8 cellular contexts compared by ENCODE assay signal in the genomic region with DNA sequence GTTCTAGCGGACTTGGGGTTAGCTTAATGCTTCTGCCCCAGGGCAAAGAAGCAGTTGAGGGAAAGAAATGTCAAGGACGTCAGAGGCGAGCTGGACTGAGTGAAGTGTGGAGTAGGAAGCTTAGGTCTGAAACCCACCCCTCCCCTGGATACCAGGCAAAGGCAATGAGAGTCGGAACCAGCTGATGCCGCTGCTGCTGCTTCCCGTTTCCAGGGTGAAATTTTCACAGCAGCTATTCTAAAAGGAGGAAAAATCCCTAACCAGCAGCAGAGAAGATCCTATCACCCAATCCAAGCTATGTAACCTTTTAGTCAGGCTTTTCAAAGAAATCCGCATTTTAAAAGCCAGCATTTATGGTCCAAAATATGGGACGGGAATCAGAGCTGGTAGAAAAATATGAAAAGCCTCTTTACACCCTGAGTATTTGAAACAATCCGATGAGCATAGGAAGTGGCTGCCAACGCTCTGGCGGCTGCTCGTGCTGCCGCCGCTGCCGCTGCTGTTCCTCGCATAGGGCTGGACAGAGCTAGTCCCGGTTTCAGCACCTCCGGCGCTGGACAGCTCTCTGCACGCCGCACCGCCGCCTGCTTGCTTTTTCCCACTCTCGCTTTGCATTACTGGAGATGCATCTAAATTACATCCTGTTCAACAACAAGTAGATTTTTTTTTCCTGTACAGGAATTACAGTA.
DNase-seq lines count a peak whose midpoint lies in the region; ATAC-seq and TF ChIP-seq lines count a peak whose summit lies in the region.

No MANE protein-coding gene starts in this region.

- ATAC-seq in GM21825 (IDR thresholded peaks at IDR 0.05; ENCODE audit: unreplicated experiment), result peak; percentile 98
- ATAC-seq in left colon, result peak; percentile 93
- no peak for ATAC-seq in HG03521 (IDR thresholded peaks at IDR 0.05; ENCODE audit: unreplicated experiment)

- POLR2A ChIA-PET in GM10248 (lab: Yijun Ruan, JAX), result no interaction called here

- intact Hi-C loops in left colon (cut with DNase I, micrococcal nuclease), result no loop called here

- TF ChIP-seq RAD21 in Ishikawa (IDR thresholded peaks at IDR 0.05; ENCODE audit: low read depth), result peak; percentile 35; the same call in 1 of the 2 replicates

- TF ChIP-seq EP300 in Ishikawa (IDR thresholded peaks at IDR 0.05; ENCODE audit: borderline replicate concordance), result no peak; the same call in 1 of the 2 replicates

- DNase-seq in GM10248 (ENCODE audit: extremely low spot score), result peak; percentile 62
- peak in 3 of 5 donors; percentile 2 to 38 (median 6) for DNase-seq in T-helper 1 cell
- peak; percentile 74 for DNase-seq in choroid plexus epithelial cell (ENCODE audit: low read depth)
- DNase-seq in left colon, result peak; percentile 31 to 74
- DNase-seq in stimulated activated CD8-positive, alpha-beta memory T cell treated with anti-CD3 and anti-CD28 coated beads, Interleukin-15, amount 100 ng/mL, for 48 hours (ENCODE audit: low read depth in 2 of 2), result peak; percentile 4 to 8

- H3K4me3 ChIP-seq in choroid plexus epithelial cell (ENCODE audit: low read depth, low read length), result no peak overlapping the region

- CTCF ChIA-PET in GM10248 (lab: Yijun Ruan, JAX), result interaction anchor here (1.1 kb wide), 3 partner anchors 12 to 875 kb away, joined by 3 to 4 read pairs (median 3); no protein-coding TSS in a partner anchor

- TF ChIP-seq CTCF in GM10248 (IDR thresholded peaks at IDR 0.05; ENCODE audit: control extremely low read depth, extremely low read depth, low read depth, missing control alignments) (no peak), choroid plexus epithelial cell (conservative IDR thresholded peaks at IDR 0.05; ENCODE audit: low read depth, low read length) (no peak)

TF ChIP-seq in Ishikawa, 13 proteins besides CTCF, POLR2A, EP300 and RAD21:
- TF ChIP-seq, protein P1, sequence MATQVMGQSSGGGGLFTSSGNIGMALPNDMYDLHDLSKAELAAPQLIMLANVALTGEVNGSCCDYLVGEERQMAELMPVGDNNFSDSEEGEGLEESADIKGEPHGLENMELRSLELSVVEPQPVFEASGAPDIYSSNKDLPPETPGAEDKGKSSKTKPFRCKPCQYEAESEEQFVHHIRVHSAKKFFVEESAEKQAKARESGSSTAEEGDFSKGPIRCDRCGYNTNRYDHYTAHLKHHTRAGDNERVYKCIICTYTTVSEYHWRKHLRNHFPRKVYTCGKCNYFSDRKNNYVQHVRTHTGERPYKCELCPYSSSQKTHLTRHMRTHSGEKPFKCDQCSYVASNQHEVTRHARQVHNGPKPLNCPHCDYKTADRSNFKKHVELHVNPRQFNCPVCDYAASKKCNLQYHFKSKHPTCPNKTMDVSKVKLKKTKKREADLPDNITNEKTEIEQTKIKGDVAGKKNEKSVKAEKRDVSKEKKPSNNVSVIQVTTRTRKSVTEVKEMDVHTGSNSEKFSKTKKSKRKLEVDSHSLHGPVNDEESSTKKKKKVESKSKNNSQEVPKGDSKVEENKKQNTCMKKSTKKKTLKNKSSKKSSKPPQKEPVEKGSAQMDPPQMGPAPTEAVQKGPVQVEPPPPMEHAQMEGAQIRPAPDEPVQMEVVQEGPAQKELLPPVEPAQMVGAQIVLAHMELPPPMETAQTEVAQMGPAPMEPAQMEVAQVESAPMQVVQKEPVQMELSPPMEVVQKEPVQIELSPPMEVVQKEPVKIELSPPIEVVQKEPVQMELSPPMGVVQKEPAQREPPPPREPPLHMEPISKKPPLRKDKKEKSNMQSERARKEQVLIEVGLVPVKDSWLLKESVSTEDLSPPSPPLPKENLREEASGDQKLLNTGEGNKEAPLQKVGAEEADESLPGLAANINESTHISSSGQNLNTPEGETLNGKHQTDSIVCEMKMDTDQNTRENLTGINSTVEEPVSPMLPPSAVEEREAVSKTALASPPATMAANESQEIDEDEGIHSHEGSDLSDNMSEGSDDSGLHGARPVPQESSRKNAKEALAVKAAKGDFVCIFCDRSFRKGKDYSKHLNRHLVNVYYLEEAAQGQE (IDR thresholded peaks at IDR 0.05; ENCODE audit: low read depth), result peak; percentile 98
- TF ChIP-seq MAX (IDR thresholded peaks at IDR 0.05) (peak; percentile 93), USF1 (IDR thresholded peaks at IDR 0.05) (no peak), TEAD4 (IDR thresholded peaks at IDR 0.05) (peak; percentile 39; the same call in 1 of the 2 replicates)
TF ChIP-seq in Ishikawa: peak in this region for 3.

Comparison
In these comparisons a context has a peak if more than half of its experiments do, and no peak if none do; other contexts are left out.
1. DNase-seq: peak in every context shown above with its lines; median percentile 74 in choroid plexus epithelial cell; 62 in GM10248; 52 in left colon; 6 in T-helper 1 cell; 6 in stimulated activated CD8-positive, alpha-beta memory T cell treated with anti-CD3 and anti-CD28 coated beads, Interleukin-15, amount 100 ng/mL, for 48 hours.